In the genomic region with DNA sequence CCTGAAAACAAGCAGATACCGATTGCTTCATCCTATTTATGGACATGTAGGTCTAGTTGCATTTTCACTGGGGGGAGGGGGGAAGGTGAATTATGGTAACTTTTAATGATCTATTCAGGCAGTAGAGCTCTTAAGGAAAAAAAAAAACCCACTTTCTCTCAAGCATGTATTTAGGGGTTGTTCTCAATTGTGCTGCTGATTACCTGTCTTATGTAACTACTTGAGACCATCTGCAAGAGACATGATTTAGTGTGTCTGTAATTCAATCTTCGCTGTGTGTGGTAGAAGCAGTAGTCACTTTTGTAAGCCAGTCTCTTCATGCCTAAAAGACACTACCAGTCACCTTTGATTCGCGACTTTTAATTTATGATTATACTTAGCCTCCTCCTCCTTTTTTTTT, we compare ENCODE assay signal across 12 cellular contexts. TPM values are rescaled to one million over a fixed set of nuclear protein-coding genes. Genes with fewer than 3 reads are reported as not detected.
DNase-seq lines count a peak whose midpoint lies in the region; ATAC-seq and TF ChIP-seq lines count a peak whose summit lies in the region.
"Had no signal": no experiment of that assay in that cellular context is flagged by ENCODE, and none has a peak within 500 bp of the region (broad histone marks: within the 10 kb centered on the region; RNA-seq: fewer than 3 reads in every experiment).

No MANE protein-coding gene starts in this region.

- H3K36me3 Mint-ChIP-seq in activated CD8-positive, alpha-beta T cell treated with anti-CD3 and anti-CD28 coated beads for 36 hours (ENCODE audit: low read depth): peaks cover 60% of the 10 kb centered on the region
- peaks cover 45% of the 10 kb centered on the region for H3K36me3 Mint-ChIP-seq in natural killer cell

- no peak overlapping the region for H3K27ac ChIP-seq in caudate nucleus (ENCODE audit: low read depth, low read length)
- H3K27ac ChIP-seq: RWPE1 had no signal

- peaks cover 72% of the 10 kb centered on the region for H3K4me1 Mint-ChIP-seq in activated CD8-positive, alpha-beta T cell treated with anti-CD3 and anti-CD28 coated beads for 36 hours (ENCODE audit: low read depth)
- peaks cover 63 to 80% of the 10 kb centered on the region in 2 donors for H3K4me1 Mint-ChIP-seq in natural killer cell

- intact Hi-C loops in activated CD8-positive, alpha-beta T cell treated with anti-CD3 and anti-CD28 coated beads for 36 hours (cut with micrococcal nuclease): no loop called here
- intact Hi-C loops in natural killer cell (cut with micrococcal nuclease) (no loop called here), cardiac septum (cut with DNase I) (no loop called here)

- POLR2A ChIA-PET in activated CD8-positive, alpha-beta T cell treated with anti-CD3 and anti-CD28 coated beads for 36 hours (lab: Charles Lee): interaction anchor here (0.8 to 3.1 kb wide), 6 partner anchors 8 to 24 kb away, joined by 3 to 14 read pairs (median 6); no protein-coding TSS in a partner anchor

- TF ChIP-seq CTCF in activated CD8-positive, alpha-beta T cell treated with anti-CD3 and anti-CD28 coated beads for 36 hours (IDR thresholded peaks at IDR 0.05): no peak
- TF ChIP-seq CTCF in natural killer cell (IDR thresholded peaks at IDR 0.05): no peak

- no peaks in the 10 kb centered on the region for H3K9me3 Mint-ChIP-seq in activated CD8-positive, alpha-beta T cell treated with anti-CD3 and anti-CD28 coated beads for 36 hours
- no peaks in the 10 kb centered on the region for H3K9me3 Mint-ChIP-seq in natural killer cell

- peak overlapping the region; percentile 47 for H3K27ac Mint-ChIP-seq in activated CD8-positive, alpha-beta T cell treated with anti-CD3 and anti-CD28 coated beads for 36 hours
- peak overlapping the region; percentile 84 to 95 for H3K27ac Mint-ChIP-seq in natural killer cell

- DNase-seq in DMS 273 (lab: John Stamatoyannopoulos, UW; ENCODE audit: unreplicated experiment) (peak; percentile 68), NCI-H1436 (lab: John Stamatoyannopoulos, UW) (peak; percentile 91), natural killer cell (no peak), NCI-H774 (lab: John Stamatoyannopoulos, UW) (no peak), caudate nucleus (lab: John Stamatoyannopoulos, UW) (no peak), hippocampal formation (lab: John Stamatoyannopoulos, UW) (no peak), cardiac septum (ENCODE audit: low spot score) (no peak)
- DNase-seq in activated CD8-positive, alpha-beta T cell treated with anti-CD3 and anti-CD28 coated beads for 36 hours: no peak
- DNase-seq: NCI-H1694 treated with DMSO at 0.1 percent for 48 hours, right cardiac atrium had no signal

- H3K27me3 Mint-ChIP-seq in activated CD8-positive, alpha-beta T cell treated with anti-CD3 and anti-CD28 coated beads for 36 hours: no peaks in the 10 kb centered on the region
- H3K27me3 Mint-ChIP-seq in natural killer cell (ENCODE audit: low read depth in 2 of 2): no peaks in the 10 kb centered on the region

- no peak overlapping the region for H3K4me3 Mint-ChIP-seq in activated CD8-positive, alpha-beta T cell treated with anti-CD3 and anti-CD28 coated beads for 36 hours
- H3K4me3 Mint-ChIP-seq in natural killer cell: no peak overlapping the region

- no peak for ATAC-seq in activated CD8-positive, alpha-beta T cell treated with anti-CD3 and anti-CD28 coated beads for 36 hours
- no peak for ATAC-seq in natural killer cell
- ATAC-seq: esophagus mucosa, right cardiac atrium had no signal

- CTCF ChIA-PET in activated CD8-positive, alpha-beta T cell treated with anti-CD3 and anti-CD28 coated beads for 36 hours (lab: Charles Lee): interaction anchor here (1.1 kb wide), 1 partner anchor 104 kb away, joined by 3 read pairs; no protein-coding TSS in a partner anchor

RNA-seq across cellular contexts. Expression of gene CALM1, which starts 8.9 kb away (rescaled TPM):
- total RNA-seq in activated CD8-positive, alpha-beta T cell treated with anti-CD3 and anti-CD28 coated beads for 36 hours: 100 to 1,000 TPM; 365 to 373 TPM
- total RNA-seq in natural killer cell (1,000 to 10,000 TPM in 1 of 3 donors, 100 to 1,000 TPM in 2; 868 to 1,074 (median 907) TPM), cardiac septum (362 TPM)

Comparison
In these comparisons a context has a peak if more than half of its experiments do, and no peak if none do; other contexts are left out.
1. DNase-seq: peak in DMS 273 (single experiment) and NCI-H1436 (single experiment); none in activated CD8-positive, alpha-beta T cell treated with anti-CD3 and anti-CD28 coated beads for 36 hours (single experiment), natural killer cell (single experiment), NCI-H774 (single experiment), caudate nucleus (0 of 61), hippocampal formation (0 of 2) and cardiac septum (single experiment).